In genomic region chr19:34085336-34085735, GRCh38 we compare ENCODE assay signal across 1 cellular context.
TF ChIP-seq lines count a peak whose summit lies in the region.

No MANE protein-coding gene starts in this region.

TF ChIP-seq in GM23338, 12 proteins besides CTCF, POLR2A, EP300 and RAD21 (continued from another document):
- TF ChIP-seq REST (IDR thresholded peaks at IDR 0.05; ENCODE audit: unreplicated experiment) (no peak), ZNF114 (CRISPR knock-in tag; IDR thresholded peaks at IDR 0.05) (no peak), STAT1 (IDR thresholded peaks at IDR 0.05; ENCODE audit: unreplicated experiment) (no peak), CREB1 (CRISPR knock-in tag; IDR thresholded peaks at IDR 0.05; ENCODE audit: low read depth) (no peak), ZNF331 (CRISPR knock-in tag; IDR thresholded peaks at IDR 0.05; ENCODE audit: low read depth) (no peak), JUNB (IDR thresholded peaks at IDR 0.05; ENCODE audit: unreplicated experiment) (no peak)
